Comparison of ENCODE assay signal across 27 cellular contexts in the genomic region with DNA sequence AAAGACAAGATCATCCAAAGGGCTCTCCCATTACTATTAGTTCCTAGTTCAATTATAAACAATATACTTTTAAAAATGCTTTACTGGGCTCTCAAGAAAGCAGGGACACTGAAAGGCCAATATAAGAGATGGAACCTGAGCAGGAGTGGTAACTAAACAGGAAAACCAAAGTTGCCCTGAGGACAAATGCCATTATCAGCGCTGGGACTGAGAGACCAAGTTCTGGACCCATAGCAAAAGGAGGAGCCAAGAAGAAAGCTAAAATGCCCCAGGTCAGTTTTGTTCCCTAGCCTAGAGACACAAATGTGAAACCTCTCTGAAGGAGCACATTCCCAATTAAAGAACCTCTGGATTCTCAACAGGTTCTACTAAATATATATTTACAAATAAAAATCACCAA.
"Had no signal": no experiment of that assay in that cellular context is flagged by ENCODE, and none has a peak within 500 bp of the region (broad histone marks: within the 10 kb centered on the region; RNA-seq: fewer than 3 reads in every experiment).

No MANE protein-coding gene starts in this region.

- DNase-seq: colonic mucosa; effector CD8-positive, alpha-beta T cell; foreskin fibroblast; gastrocnemius medialis; head of caudate nucleus; left ventricle myocardium superior; lower lobe of right lung; mucosa of descending colon; naive B cell; right lobe of liver; small intestine; stimulated activated CD4-positive, alpha-beta T cell treated with anti-CD3 and anti-CD28 coated beads, Interleukin-15, amount 100 ng/mL, for 24 hours; stimulated activated CD4-positive, alpha-beta T cell treated with anti-CD3 and anti-CD28 coated beads, Interleukin-2, amount 100 ng/mL, for 48 hours; stimulated activated naive B cell treated with anti-CD40 and anti-IgM and Interleukin-4, amounts not matched to agents 10 μg/mL and 1 μg/mL and 100 μg/mL, for 72 hours; transverse colon had no signal

- H3K27ac ChIP-seq: colonic mucosa, epithelial cell of prostate, gastrocnemius medialis, lower lobe of right lung, neural progenitor cell, parathyroid adenoma, right lobe of liver, suprapubic skin had no signal

- H3K36me3 ChIP-seq: colonic mucosa, gastrocnemius medialis, lower lobe of right lung, neural progenitor cell, right lobe of liver, suprapubic skin, transverse colon had no signal

- H3K27me3 Mint-ChIP-seq: dendritic cell treated with granulocyte-macrophage colony-stimulating factor and Interleukin-4, amounts not matched to agents 40 ng/mL and 50 ng/mL, for 4 days; memory B cell; naive B cell; natural killer cell treated with Interleukin-12 subunit alpha and Interleukin-12 subunit beta and Interleukin-15 and Interleukin-18, amount 100 ng/mL, for 72 hours; progenitor cell of endocrine pancreas; stimulated activated naive B cell treated with anti-CD40 and anti-IgM and Interleukin-4, amounts not matched to agents 10 μg/mL and 1 μg/mL and 100 μg/mL, for 72 hours; stimulated activated naive CD8-positive, alpha-beta T cell treated with anti-CD3 and anti-CD28 coated beads, Interleukin-15, Interleukin-2, amounts not matched to agents 100 ng/mL and 50 ng/mL, for 24 hours had no signal

- H3K9me3 Mint-ChIP-seq: dendritic cell treated with granulocyte-macrophage colony-stimulating factor and Interleukin-4, amounts not matched to agents 40 ng/mL and 50 ng/mL, for 4 days; endodermal cell; memory B cell; mesothelial cell of epicardium; naive B cell; natural killer cell treated with Interleukin-12 subunit alpha and Interleukin-12 subunit beta and Interleukin-15 and Interleukin-18, amount 100 ng/mL, for 72 hours; neural progenitor cell; stimulated activated naive B cell treated with anti-CD40 and anti-IgM and Interleukin-4, amounts not matched to agents 10 μg/mL and 1 μg/mL and 100 μg/mL, for 72 hours; stimulated activated naive CD8-positive, alpha-beta T cell treated with anti-CD3 and anti-CD28 coated beads, Interleukin-15, Interleukin-2, amounts not matched to agents 100 ng/mL and 50 ng/mL, for 24 hours had no signal

- H3K9ac ChIP-seq: neural progenitor cell, parathyroid adenoma had no signal

- H3K27me3 ChIP-seq: colonic mucosa, gastrocnemius medialis, neural progenitor cell, right lobe of liver, suprapubic skin, transverse colon had no signal

- H3K4me3 Mint-ChIP-seq: dendritic cell treated with granulocyte-macrophage colony-stimulating factor and Interleukin-4, amounts not matched to agents 40 ng/mL and 50 ng/mL, for 4 days; endodermal cell; memory B cell; mesothelial cell of epicardium; naive B cell; natural killer cell treated with Interleukin-12 subunit alpha and Interleukin-12 subunit beta and Interleukin-15 and Interleukin-18, amount 100 ng/mL, for 72 hours; neural progenitor cell; stimulated activated naive B cell treated with anti-CD40 and anti-IgM and Interleukin-4, amounts not matched to agents 10 μg/mL and 1 μg/mL and 100 μg/mL, for 72 hours; stimulated activated naive CD8-positive, alpha-beta T cell treated with anti-CD3 and anti-CD28 coated beads, Interleukin-15, Interleukin-2, amounts not matched to agents 100 ng/mL and 50 ng/mL, for 24 hours had no signal

- H3K4me2 ChIP-seq: neural progenitor cell had no signal

- H3K9me3 ChIP-seq: colonic mucosa, gastrocnemius medialis, lower lobe of right lung, mucosa of descending colon, right lobe of liver, suprapubic skin, transverse colon had no signal

- H3K79me2 ChIP-seq: parathyroid adenoma had no signal

- H3K4me3 ChIP-seq: colonic mucosa, gastrocnemius medialis, lower lobe of right lung, mucosa of descending colon, neural progenitor cell, right lobe of liver, suprapubic skin, transverse colon had no signal

- ATAC-seq: esophagus mucosa; left ventricle myocardium superior; mucosa of descending colon; natural killer cell treated with Interleukin-12 subunit alpha and Interleukin-12 subunit beta and Interleukin-15 and Interleukin-18, amount 100 ng/mL, for 72 hours; stimulated activated naive B cell treated with anti-CD40 and anti-IgM and Interleukin-4, amounts not matched to agents 10 μg/mL and 1 μg/mL and 100 μg/mL, for 72 hours had no signal

- H3K4me1 ChIP-seq: colonic mucosa, gastrocnemius medialis, lower lobe of right lung, parathyroid adenoma, right lobe of liver, suprapubic skin had no signal

- H3K4me1 Mint-ChIP-seq: endodermal cell, naive B cell had no signal

- H3K27ac Mint-ChIP-seq: dendritic cell treated with granulocyte-macrophage colony-stimulating factor and Interleukin-4, amounts not matched to agents 40 ng/mL and 50 ng/mL, for 4 days; endodermal cell; memory B cell; mesothelial cell of epicardium; natural killer cell treated with Interleukin-12 subunit alpha and Interleukin-12 subunit beta and Interleukin-15 and Interleukin-18, amount 100 ng/mL, for 72 hours; neural progenitor cell; progenitor cell of endocrine pancreas; stimulated activated naive B cell treated with anti-CD40 and anti-IgM and Interleukin-4, amounts not matched to agents 10 μg/mL and 1 μg/mL and 100 μg/mL, for 72 hours; stimulated activated naive CD8-positive, alpha-beta T cell treated with anti-CD3 and anti-CD28 coated beads, Interleukin-15, Interleukin-2, amounts not matched to agents 100 ng/mL and 50 ng/mL, for 24 hours had no signal
